22 cellular contexts compared by ENCODE assay signal in the genomic region with DNA sequence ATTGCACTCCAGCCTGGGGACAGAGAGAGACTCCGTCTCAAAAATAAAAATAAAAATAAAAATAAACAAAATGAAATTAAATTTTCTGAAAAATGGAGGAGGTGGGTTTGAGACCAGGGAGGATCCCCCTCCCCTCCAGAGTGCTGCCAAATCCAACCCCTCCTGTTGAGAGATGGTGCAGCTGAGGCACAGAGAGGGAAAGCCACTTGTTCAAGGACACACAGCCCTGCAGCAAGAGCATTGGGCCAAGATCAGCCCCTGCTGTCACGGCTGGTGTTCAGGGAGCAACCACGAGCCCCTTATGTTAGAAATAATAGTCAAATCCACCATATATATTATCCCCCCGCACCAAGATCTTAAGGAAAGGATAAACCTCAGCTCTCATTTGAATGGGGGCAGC. TPM values are rescaled to one million over a fixed set of nuclear protein-coding genes. Genes with fewer than 3 reads are reported as not detected.
DNase-seq lines count a peak whose midpoint lies in the region; ATAC-seq and TF ChIP-seq lines count a peak whose summit lies in the region.
"Had no signal": no experiment of that assay in that cellular context is flagged by ENCODE, and none has a peak within 500 bp of the region (broad histone marks: within the 10 kb centered on the region; RNA-seq: fewer than 3 reads in every experiment).

No MANE protein-coding gene starts in this region.

- TF ChIP-seq CTCF in activated CD8-positive, alpha-beta T cell treated with anti-CD3 and anti-CD28 coated beads for 36 hours (IDR thresholded peaks at IDR 0.05), result no peak
- no peak for TF ChIP-seq CTCF in psoas muscle (IDR thresholded peaks at IDR 0.05)

- H3K9me3 ChIP-seq in psoas muscle, result no peaks in the 10 kb centered on the region
- H3K9me3 ChIP-seq: A549, MG63 had no signal

- H3K4me1 Mint-ChIP-seq in activated CD8-positive, alpha-beta T cell treated with anti-CD3 and anti-CD28 coated beads for 36 hours (ENCODE audit: low read depth), result peaks cover 34% of the 10 kb centered on the region
- peaks cover 64% of the 10 kb centered on the region for H3K4me1 Mint-ChIP-seq in activated CD8-positive, alpha-beta T cell treated with anti-CD3 and anti-CD28 coated beads, Interleukin-2, amount 10 ng/mL, durations not matched to agents 7 days and 5 days (ENCODE audit: low read depth)
- H3K4me1 Mint-ChIP-seq in stimulated activated naive CD8-positive, alpha-beta T cell treated with anti-CD3 and anti-CD28 coated beads, Interleukin-15, amount 100 ng/mL, for 72 hours, result peaks cover 74% of the 10 kb centered on the region

- H3K9me3 Mint-ChIP-seq in activated CD8-positive, alpha-beta T cell treated with anti-CD3 and anti-CD28 coated beads for 36 hours, result no peaks in the 10 kb centered on the region
- H3K9me3 Mint-ChIP-seq in activated CD8-positive, alpha-beta T cell treated with anti-CD3 and anti-CD28 coated beads, Interleukin-2, amount 10 ng/mL, durations not matched to agents 7 days and 5 days (ENCODE audit: insufficient read depth), result peaks cover 8% of the 10 kb centered on the region
- H3K9me3 Mint-ChIP-seq in stimulated activated naive CD8-positive, alpha-beta T cell treated with anti-CD3 and anti-CD28 coated beads, Interleukin-15, amount 100 ng/mL, for 72 hours, result peaks cover 0 to 7% of the 10 kb centered on the region in 2 donors
- H3K9me3 Mint-ChIP-seq: CD4-positive, alpha-beta memory T cell; H9 had no signal

- CTCF ChIA-PET in activated CD8-positive, alpha-beta T cell treated with anti-CD3 and anti-CD28 coated beads for 36 hours (lab: Charles Lee), result interaction anchor here (1.4 kb wide), 1 partner anchor 28 kb away, joined by 5 read pairs; no protein-coding TSS in a partner anchor
- CTCF ChIA-PET in activated CD8-positive, alpha-beta T cell treated with anti-CD3 and anti-CD28 coated beads, Interleukin-2, amount 10 ng/mL, durations not matched to agents 7 days and 5 days (lab: Charles Lee), result no interaction called here

- H3K4me3 Mint-ChIP-seq in activated CD8-positive, alpha-beta T cell treated with anti-CD3 and anti-CD28 coated beads for 36 hours, result no peak overlapping the region
- H3K4me3 Mint-ChIP-seq in activated CD8-positive, alpha-beta T cell treated with anti-CD3 and anti-CD28 coated beads, Interleukin-2, amount 10 ng/mL, durations not matched to agents 7 days and 5 days, result no peak overlapping the region
- H3K4me3 Mint-ChIP-seq in stimulated activated naive CD8-positive, alpha-beta T cell treated with anti-CD3 and anti-CD28 coated beads, Interleukin-15, amount 100 ng/mL, for 72 hours, result no peak overlapping the region
- H3K4me3 Mint-ChIP-seq: CD4-positive, alpha-beta memory T cell; H9 had no signal

- H3K27me3 Mint-ChIP-seq in activated CD8-positive, alpha-beta T cell treated with anti-CD3 and anti-CD28 coated beads for 36 hours, result no peaks in the 10 kb centered on the region
- no peaks in the 10 kb centered on the region for H3K27me3 Mint-ChIP-seq in activated CD8-positive, alpha-beta T cell treated with anti-CD3 and anti-CD28 coated beads, Interleukin-2, amount 10 ng/mL, durations not matched to agents 7 days and 5 days (ENCODE audit: low read depth)
- H3K27me3 Mint-ChIP-seq in stimulated activated naive CD8-positive, alpha-beta T cell treated with anti-CD3 and anti-CD28 coated beads, Interleukin-15, amount 100 ng/mL, for 72 hours, result no peaks in the 10 kb centered on the region

- TF ChIP-seq POLR2A in GM18505 (IDR thresholded peaks at IDR 0.05; ENCODE audit: borderline replicate concordance, extremely low read depth, insufficient read depth, insufficient read length), result no peak

- 46 to 72% (median 62%) methylated on average over 4 of the region's 4 CpGs for WGBS in psoas muscle, 3 donors

- peak overlapping the region; percentile 30 for H3K27ac Mint-ChIP-seq in activated CD8-positive, alpha-beta T cell treated with anti-CD3 and anti-CD28 coated beads for 36 hours
- no peak overlapping the region for H3K27ac Mint-ChIP-seq in activated CD8-positive, alpha-beta T cell treated with anti-CD3 and anti-CD28 coated beads, Interleukin-2, amount 10 ng/mL, durations not matched to agents 7 days and 5 days
- H3K27ac Mint-ChIP-seq in stimulated activated naive CD8-positive, alpha-beta T cell treated with anti-CD3 and anti-CD28 coated beads, Interleukin-15, amount 100 ng/mL, for 72 hours, result peak overlapping the region; percentile 73 to 93
- H3K27ac Mint-ChIP-seq: H9 had no signal

- no peak for DNase-seq in activated CD8-positive, alpha-beta T cell treated with anti-CD3 and anti-CD28 coated beads for 36 hours
- DNase-seq in activated CD8-positive, alpha-beta T cell treated with anti-CD3 and anti-CD28 coated beads, Interleukin-2, amount 10 ng/mL, durations not matched to agents 7 days and 5 days, result no peak
- no peak for DNase-seq in stimulated activated naive CD8-positive, alpha-beta T cell treated with anti-CD3 and anti-CD28 coated beads, Interleukin-15, amount 100 ng/mL, for 72 hours
- no peak for DNase-seq in stimulated activated naive CD8-positive, alpha-beta T cell treated with anti-CD3 and anti-CD28 coated beads, Interleukin-15, Interleukin-2, amounts not matched to agents 100 U/mL and 50 U/mL, for 24 hours
- DNase-seq in psoas muscle (no peak), NCI-H2107 (lab: John Stamatoyannopoulos, UW) (no peak)
- DNase-seq: CD4-positive, alpha-beta memory T cell; DMS153; GDM1; H9; Karpas-422; MG63; NCI-H1048; NCI-H1436; NCI-H2081; SHP77 had no signal

- H3K36me3 ChIP-seq in psoas muscle (ENCODE audit: insufficient read depth in 1 of 2, low read depth in 1 of 2), result no peaks in the 10 kb centered on the region
- H3K36me3 ChIP-seq: MG63 had no signal

- no peaks in the 10 kb centered on the region for H3K36me3 Mint-ChIP-seq in activated CD8-positive, alpha-beta T cell treated with anti-CD3 and anti-CD28 coated beads for 36 hours (ENCODE audit: low read depth)
- peaks cover 28% of the 10 kb centered on the region for H3K36me3 Mint-ChIP-seq in activated CD8-positive, alpha-beta T cell treated with anti-CD3 and anti-CD28 coated beads, Interleukin-2, amount 10 ng/mL, durations not matched to agents 7 days and 5 days (ENCODE audit: low read depth)
- H3K36me3 Mint-ChIP-seq: CD4-positive, alpha-beta memory T cell had no signal

- peak overlapping the region; percentile 98 for H3K27ac ChIP-seq in psoas muscle
- H3K27ac ChIP-seq: A549 had no signal

- H3K4me3 ChIP-seq in psoas muscle, result peak overlapping the region; percentile 78
- H3K4me3 ChIP-seq: A549, MG63 had no signal

- peaks cover 43% of the 10 kb centered on the region for H3K4me1 ChIP-seq in psoas muscle

- intact Hi-C loops in activated CD8-positive, alpha-beta T cell treated with anti-CD3 and anti-CD28 coated beads for 36 hours (cut with micrococcal nuclease), result no loop called here
- intact Hi-C loops in psoas muscle (cut with DNase I), result no loop called here

- no peaks in the 10 kb centered on the region for H3K27me3 ChIP-seq in psoas muscle (ENCODE audit: insufficient read depth in 3 of 3, low read length in 2 of 3)
- H3K27me3 ChIP-seq: MG63 had no signal

- ATAC-seq in activated CD8-positive, alpha-beta T cell treated with anti-CD3 and anti-CD28 coated beads for 36 hours, result no peak
- ATAC-seq in activated CD8-positive, alpha-beta T cell treated with anti-CD3 and anti-CD28 coated beads, Interleukin-2, amount 10 ng/mL, durations not matched to agents 7 days and 5 days, result no peak
- ATAC-seq in stimulated activated naive CD8-positive, alpha-beta T cell treated with anti-CD3 and anti-CD28 coated beads, Interleukin-15, amount 100 ng/mL, for 72 hours, result no peak
- ATAC-seq in stimulated activated naive CD8-positive, alpha-beta T cell treated with anti-CD3 and anti-CD28 coated beads, Interleukin-15, Interleukin-2, amounts not matched to agents 100 U/mL and 50 U/mL, for 24 hours, result no peak
- ATAC-seq in psoas muscle (no peak), GM18502 (IDR thresholded peaks at IDR 0.05; ENCODE audit: poor library complexity, unreplicated experiment) (no peak), GM18505 (IDR thresholded peaks at IDR 0.05; ENCODE audit: unreplicated experiment) (no peak)
- ATAC-seq: A549 had no signal

- POLR2A ChIA-PET in activated CD8-positive, alpha-beta T cell treated with anti-CD3 and anti-CD28 coated beads for 36 hours (lab: Charles Lee), result interaction anchor here (0.5 to 1.3 kb wide), 2 partner anchors 8 to 1977 kb away, joined by 3 to 8 read pairs; partner anchors contain the start of gene CHCHD10
- POLR2A ChIA-PET in activated CD8-positive, alpha-beta T cell treated with anti-CD3 and anti-CD28 coated beads, Interleukin-2, amount 10 ng/mL, durations not matched to agents 7 days and 5 days (lab: Charles Lee), result no interaction called here

RNA-seq across cellular contexts. Expression of gene MYO18B, which starts 2.7 kb away (rescaled TPM):
- 1 to 10 TPM; 1.6 to 1.8 TPM for total RNA-seq in activated CD8-positive, alpha-beta T cell treated with anti-CD3 and anti-CD28 coated beads for 36 hours
- total RNA-seq in activated CD8-positive, alpha-beta T cell treated with anti-CD3 and anti-CD28 coated beads, Interleukin-2, amount 10 ng/mL, durations not matched to agents 7 days and 5 days, result 1 to 10 TPM; 1.2 TPM
- total RNA-seq in psoas muscle, result 100 to 1,000 TPM; 273 to 434 (median 349) TPM
- polyA plus RNA-seq in psoas muscle, result 100 to 1,000 TPM in 2 of 3 donors, 10 to 100 TPM in 1; 79.3 to 224 (median 109) TPM
- total RNA-seq: Daoy, HT-29 had no signal
- polyA plus RNA-seq: BJ had no signal

Comparison
In these comparisons a context has a peak if more than half of its experiments do, and no peak if none do; other contexts are left out.
1. RNA of gene MYO18B, which starts 2.7 kb away (total RNA-seq): 273 to 434 TPM in psoas muscle; 1.6 to 1.8 TPM in activated CD8-positive, alpha-beta T cell treated with anti-CD3 and anti-CD28 coated beads for 36 hours and 1.2 TPM in activated CD8-positive, alpha-beta T cell treated with anti-CD3 and anti-CD28 coated beads, Interleukin-2, amount 10 ng/mL, durations not matched to agents 7 days and 5 days; every median in the first group is over 10 times any median in the second.